8 cellular contexts compared by ENCODE assay signal in genomic region chr10:132307823-132308587, GRCh38. TPM values are rescaled to one million over a fixed set of nuclear protein-coding genes. Genes with fewer than 3 reads are reported as not detected.
DNase-seq lines count a peak whose midpoint lies in the region; ATAC-seq and TF ChIP-seq lines count a peak whose summit lies in the region.

Gene STK32C, minus strand, starts transcription at chr10:132307950. Its CDS starts 117 bp downstream, at chr10:132307833.

- peaks cover 9% of the 10 kb centered on the region for H3K4me1 Mint-ChIP-seq in activated CD8-positive, alpha-beta T cell treated with anti-CD3 and anti-CD28 coated beads for 36 hours (ENCODE audit: low read depth)

- H3K4me3 Mint-ChIP-seq in activated CD8-positive, alpha-beta T cell treated with anti-CD3 and anti-CD28 coated beads for 36 hours: peak within 1 kb of the TSS; percentile 90

- CTCF ChIA-PET in activated CD8-positive, alpha-beta T cell treated with anti-CD3 and anti-CD28 coated beads for 36 hours (lab: Charles Lee): no interaction called here

- H3K27ac ChIP-seq in ectodermal cell (ENCODE audit: insufficient read depth, low read depth, low read length, poor library complexity, severe bottlenecking) (no peak within 1 kb of the TSS), lung (ENCODE audit: low read depth in 1 of 2, low read length in 1 of 2) (peak within 1 kb of the TSS; percentile 56 to 87)

- H3K4me1 ChIP-seq in ectodermal cell (ENCODE audit: control insufficient read depth, insufficient read depth, low read length) (peaks cover 4% of the 10 kb centered on the region), lung (ENCODE audit: control insufficient read depth in 2 of 2, insufficient read depth in 2 of 2, low read length in 2 of 2) (peaks cover 0 to 10% of the 10 kb centered on the region in 2 donors)

- H3K27ac Mint-ChIP-seq in activated CD8-positive, alpha-beta T cell treated with anti-CD3 and anti-CD28 coated beads for 36 hours: peak within 1 kb of the TSS; percentile 66

- POLR2A ChIA-PET in activated CD8-positive, alpha-beta T cell treated with anti-CD3 and anti-CD28 coated beads for 36 hours (lab: Charles Lee): interaction anchor here (0.9 kb wide), 1 partner anchor 11 kb away, joined by 3 read pairs; no protein-coding TSS in a partner anchor

- TF ChIP-seq CTCF in AG09319 (IDR thresholded peaks at IDR 0.05; ENCODE audit: low read depth, low read length) (peak; percentile 11), lung (IDR thresholded peaks at IDR 0.05; ENCODE audit: control extremely low read depth, extremely low read depth) (no peak)
- no peak for TF ChIP-seq CTCF in activated CD8-positive, alpha-beta T cell treated with anti-CD3 and anti-CD28 coated beads for 36 hours (IDR thresholded peaks at IDR 0.05)

- intact Hi-C loops in activated CD8-positive, alpha-beta T cell treated with anti-CD3 and anti-CD28 coated beads for 36 hours (cut with micrococcal nuclease): no loop called here

- peak; percentile 48 for ATAC-seq in GM18873 (IDR thresholded peaks at IDR 0.05; ENCODE audit: low FRiP score, unreplicated experiment)
- ATAC-seq in HG03097 (IDR thresholded peaks at IDR 0.05; ENCODE audit: low FRiP score, unreplicated experiment): peak; percentile 54
- peak; percentile 89 for ATAC-seq in activated CD8-positive, alpha-beta T cell treated with anti-CD3 and anti-CD28 coated beads for 36 hours
- ATAC-seq in lung (ENCODE audit: insufficient read depth, low FRiP score): peak; percentile 96

- H3K36me3 ChIP-seq in ectodermal cell (ENCODE audit: control insufficient read depth, insufficient read depth, low read length) (no peaks in the 10 kb centered on the region), lung (ENCODE audit: control insufficient read depth in 2 of 2, insufficient read depth in 2 of 2, low read length in 2 of 2) (no peaks in the 10 kb centered on the region)

- H3K9me3 Mint-ChIP-seq in activated CD8-positive, alpha-beta T cell treated with anti-CD3 and anti-CD28 coated beads for 36 hours: no peaks in the 10 kb centered on the region

- no peaks in the 10 kb centered on the region for H3K9me3 ChIP-seq in ectodermal cell (ENCODE audit: control insufficient read depth, low read length)
- H3K9me3 ChIP-seq in lung (ENCODE audit: control insufficient read depth in 2 of 2, insufficient read depth in 1 of 2, low read length in 1 of 2): no peaks in the 10 kb centered on the region

- peaks cover 5% of the 10 kb centered on the region for H3K36me3 Mint-ChIP-seq in activated CD8-positive, alpha-beta T cell treated with anti-CD3 and anti-CD28 coated beads for 36 hours (ENCODE audit: low read depth)

- WGBS in ectodermal cell, 2 experiments: 0% methylated on average over 77 to 84 of the region's 84 CpGs
- 0% methylated on average over 52 to 84 of the region's 84 CpGs for WGBS in lung, 2 donors

- peaks cover 2% of the 10 kb centered on the region for H3K27me3 Mint-ChIP-seq in activated CD8-positive, alpha-beta T cell treated with anti-CD3 and anti-CD28 coated beads for 36 hours

- H3K4me3 ChIP-seq in ectodermal cell (ENCODE audit: insufficient read depth, low read depth, low read length) (peak within 1 kb of the TSS; percentile 53), lung (peak within 1 kb of the TSS; percentile 66)

- DNase-seq in AG09319 (ENCODE audit: extremely low read depth, low read depth): peak; percentile 71
- peak; percentile 89 for DNase-seq in NCI-H460 (ENCODE audit: extremely low read depth, low read depth)
- peak; percentile 93 for DNase-seq in activated CD8-positive, alpha-beta T cell treated with anti-CD3 and anti-CD28 coated beads for 36 hours
- peak; percentile 89 for DNase-seq in lung (ENCODE audit: low spot score)
- DNase-seq in stimulated activated CD4-positive, alpha-beta T cell treated with anti-CD3 and anti-CD28 coated beads, Interleukin-4, amount 100 ng/mL, for 48 hours (ENCODE audit: low read depth in 2 of 2): peak; percentile 84 to 90

- peaks cover 66% of the 10 kb centered on the region for H3K27me3 ChIP-seq in ectodermal cell (ENCODE audit: control insufficient read depth, insufficient read depth, low read length, poor library complexity, severe bottlenecking)
- H3K27me3 ChIP-seq in lung (ENCODE audit: control insufficient read depth, insufficient read depth): no peaks in the 10 kb centered on the region

RNA-seq across cellular contexts. Expression of gene STK32C, which starts in this region (rescaled TPM):
- total RNA-seq in NCI-H460 (2014; rRNA removed; shearing (Covaris generic)): 54.2 and 58.2 TPM in 2 replicates
- 55.8 and 77.7 TPM in 2 replicates for polyA plus RNA-seq in NCI-H460 (2014; cell fraction: nucleus; rRNA removed)
- total RNA-seq in activated CD8-positive, alpha-beta T cell treated with anti-CD3 and anti-CD28 coated beads for 36 hours: 10 to 100 TPM; 29.3 to 31.4 TPM
- 20.6 TPM for polyA plus RNA-seq in ectodermal cell (2013, experiment 1 of 4)
- 20.2 TPM for polyA plus RNA-seq in ectodermal cell (2013, experiment 2 of 4)
- polyA plus RNA-seq in ectodermal cell (2013, experiment 3 of 4): 19.6 TPM
- polyA plus RNA-seq in ectodermal cell (2013, experiment 4 of 4): 23.7 TPM
- total RNA-seq in lung: 10 to 100 TPM in 1 of 2 donors, 1 to 10 TPM in 1; 5.1 to 22.0 TPM
- polyA plus RNA-seq in lung: 10 to 100 TPM; 15.7 to 16.9 TPM
